Comparison of ENCODE assay signal across 25 cellular contexts in genomic region chr1:76562292-76562691, GRCh38.
DNase-seq lines count a peak whose midpoint lies in the region; ATAC-seq, FAIRE-seq and TF ChIP-seq lines count a peak whose summit lies in the region.
"Had no signal": no experiment of that assay in that cellular context is flagged by ENCODE, and none has a peak within 500 bp of the region (broad histone marks: within the 10 kb centered on the region; RNA-seq: fewer than 3 reads in every experiment).

No MANE protein-coding gene starts in this region.

- TF ChIP-seq POLR2A in esophagus squamous epithelium (IDR thresholded peaks at IDR 0.05): no peak

- peak; percentile 4 for DNase-seq in DMS153 (lab: John Stamatoyannopoulos, UW)
- no peak for DNase-seq in DMS153 treated with DMSO at 0.1 percent for 48 hours (lab: John Stamatoyannopoulos, UW; ENCODE audit: unreplicated experiment)
- DNase-seq in DMS53 treated with DMSO at 0.1 percent for 48 hours (lab: John Stamatoyannopoulos, UW; ENCODE audit: unreplicated experiment): peak; percentile 44
- DNase-seq in NCI-H510A (lab: John Stamatoyannopoulos, UW): peak; percentile 76
- no peak for DNase-seq in GM19239 (ENCODE audit: insufficient read length, low spot score)
- DNase-seq in esophagus squamous epithelium (lab: John Stamatoyannopoulos, UW): no peak
- DNase-seq: 8988T; ACHN; AML-193; BE2C; CD4-positive, alpha-beta T cell; CD8-positive, alpha-beta memory T cell; DMS 273 treated with DMSO at 0.1 percent for 48 hours; DMS79 treated with DMSO at 0.1 percent for 48 hours; GF-D8; GM23248; H7; HCEC 1CT had no signal

- H3K36me3 ChIP-seq in esophagus squamous epithelium: no peaks in the 10 kb centered on the region
- H3K36me3 ChIP-seq: BE2C had no signal

- WGBS in esophagus squamous epithelium, 2 donors: 54% methylated on average over 2 of the region's 2 CpGs

- H3K4me3 ChIP-seq in esophagus squamous epithelium: no peak overlapping the region
- H3K4me3 ChIP-seq: A549; BLaER1 treated with 17β-estradiol and CSF1 and Interleukin-3, amounts not matched to agents 10 nM and 100 nM; GM23248 had no signal

- H3K4me1 ChIP-seq in esophagus squamous epithelium: no peaks in the 10 kb centered on the region
- H3K4me1 ChIP-seq: A549; BE2C; BLaER1 treated with 17β-estradiol and CSF1 and Interleukin-3, amounts not matched to agents 10 nM and 100 nM had no signal

- intact Hi-C loops in esophagus squamous epithelium (cut with DNase I): no loop called here

- no peak overlapping the region for H3K27ac ChIP-seq in esophagus squamous epithelium
- H3K27ac ChIP-seq: A549; BLaER1 treated with 17β-estradiol and CSF1 and Interleukin-3, amounts not matched to agents 10 nM and 100 nM; GM23248 had no signal

- H3K27me3 ChIP-seq in esophagus squamous epithelium: no peaks in the 10 kb centered on the region
- H3K27me3 ChIP-seq: BE2C; BLaER1 treated with 17β-estradiol and CSF1 and Interleukin-3, amounts not matched to agents 10 nM and 100 nM had no signal

- no peaks in the 10 kb centered on the region for H3K9me3 ChIP-seq in esophagus squamous epithelium
- H3K9me3 ChIP-seq: A549; BE2C; BLaER1 treated with 17β-estradiol and CSF1 and Interleukin-3, amounts not matched to agents 10 nM and 100 nM had no signal

- ATAC-seq in HG03045 (IDR thresholded peaks at IDR 0.05; ENCODE audit: unreplicated experiment): no peak
- ATAC-seq: A549 had no signal

- no peak for TF ChIP-seq CTCF in esophagus squamous epithelium (IDR thresholded peaks at IDR 0.05)

- FAIRE-seq in GM19239 (lab: Jason Lieb, UNC): no peak
- FAIRE-seq: A549, D721Med, GM12891, GM18507, H1 had no signal

Comparison
In these comparisons a context has a peak if more than half of its experiments do, and no peak if none do; other contexts are left out.
1. DNase-seq: peak in DMS153 (single experiment), DMS53 treated with DMSO at 0.1 percent for 48 hours (single experiment) and NCI-H510A (single experiment); none in DMS153 treated with DMSO at 0.1 percent for 48 hours (single experiment), GM19239 (single experiment) and esophagus squamous epithelium (single experiment).